Comparison of ENCODE assay signal across 1 cellular context in genomic region chr6:43499028-43499815, GRCh38.
A peak's percentile ranks its signal among the peaks of the same experiment; 100 is the strongest.
TF ChIP-seq lines count a peak whose summit lies in the region.

No MANE protein-coding gene starts in this region.

TF ChIP-seq in HepG2, 621 proteins besides CTCF, POLR2A, EP300 and RAD21 (continued from another document and continues in another):
- TF ChIP-seq TEAD2 (CRISPR knock-in tag; IDR thresholded peaks at IDR 0.05): no peak
- TF ChIP-seq ZNF776 (CRISPR knock-in tag; IDR thresholded peaks at IDR 0.05): peak; percentile 46; the same call in 1 of the 2 replicates
- no peak for TF ChIP-seq ZBTB7A (CRISPR knock-in tag; IDR thresholded peaks at IDR 0.05)
- no peak for TF ChIP-seq NFYC (CRISPR knock-in tag; IDR thresholded peaks at IDR 0.05)
- TF ChIP-seq SIX4 (CRISPR knock-in tag; IDR thresholded peaks at IDR 0.05): no peak
- no peak for TF ChIP-seq ZNF17 (CRISPR knock-in tag; IDR thresholded peaks at IDR 0.05)
- no peak for TF ChIP-seq ZBTB40 (IDR thresholded peaks at IDR 0.05)
- no peak for TF ChIP-seq ZBTB40 (CRISPR knock-in tag; IDR thresholded peaks at IDR 0.05)
- TF ChIP-seq AHR (CRISPR knock-in tag; IDR thresholded peaks at IDR 0.05): no peak
- no peak for TF ChIP-seq MIER3 (CRISPR knock-in tag; IDR thresholded peaks at IDR 0.05; ENCODE audit: borderline replicate concordance)
- TF ChIP-seq NFATC3 (CRISPR knock-in tag; IDR thresholded peaks at IDR 0.05): no peak
- peak; percentile 76 for TF ChIP-seq HNF4A (CRISPR knock-in tag; IDR thresholded peaks at IDR 0.05)
- TF ChIP-seq ZNF687 (CRISPR knock-in tag; IDR thresholded peaks at IDR 0.05): peak; percentile 75
- peak; percentile 49; the same call in 1 of the 2 replicates for TF ChIP-seq ZFY (CRISPR knock-in tag; IDR thresholded peaks at IDR 0.05)
- no peak for TF ChIP-seq KDM4B (CRISPR knock-in tag; IDR thresholded peaks at IDR 0.05)
- TF ChIP-seq NFE2L2 (IDR thresholded peaks at IDR 0.05; ENCODE audit: low read length): no peak
- TF ChIP-seq EEA1 (CRISPR knock-in tag; IDR thresholded peaks at IDR 0.05; ENCODE audit: borderline replicate concordance): 0 out of 2 replicates have a peak, but pooled peaks have one; percentile 12
- TF ChIP-seq HNF1B (CRISPR knock-in tag; IDR thresholded peaks at IDR 0.05): no peak
- TF ChIP-seq RXRA (CRISPR knock-in tag; IDR thresholded peaks at IDR 0.05): no peak
- no peak for TF ChIP-seq ZUFSP (CRISPR knock-in tag; IDR thresholded peaks at IDR 0.05; ENCODE audit: borderline replicate concordance)
- TF ChIP-seq PCBP2 (optimal IDR thresholded peaks at IDR 0.05; ENCODE audit: low read depth, low read length, poor library complexity, severe bottlenecking): no peak
- no peak for TF ChIP-seq ZBTB33 (CRISPR knock-in tag; IDR thresholded peaks at IDR 0.05)
- no peak for TF ChIP-seq XBP1 (CRISPR knock-in tag; IDR thresholded peaks at IDR 0.05)
- TF ChIP-seq ZNF652 (CRISPR knock-in tag; IDR thresholded peaks at IDR 0.05; ENCODE audit: borderline replicate concordance, low read depth): no peak
- no peak for TF ChIP-seq ZNF512B (CRISPR knock-in tag; IDR thresholded peaks at IDR 0.05; ENCODE audit: borderline replicate concordance)
- TF ChIP-seq NCOR1 (IDR thresholded peaks at IDR 0.05; ENCODE audit: borderline replicate concordance, low read length): no peak
- no peak for TF ChIP-seq CREM (IDR thresholded peaks at IDR 0.05)
- TF ChIP-seq CREM (CRISPR knock-in tag; IDR thresholded peaks at IDR 0.05): no peak
- peak; percentile 19; the same call in 1 of the 2 replicates for TF ChIP-seq ZNF274 (CRISPR knock-in tag; IDR thresholded peaks at IDR 0.05)
- no peak for TF ChIP-seq MBNL3 (CRISPR knock-in tag; conservative IDR thresholded peaks at IDR 0.05)
- TF ChIP-seq ZBTB25 (CRISPR knock-in tag; IDR thresholded peaks at IDR 0.05): no peak
- TF ChIP-seq PLSCR1 (CRISPR knock-in tag; IDR thresholded peaks at IDR 0.05; ENCODE audit: borderline replicate concordance): no peak
- TF ChIP-seq RBFOX2 (IDR thresholded peaks at IDR 0.05; ENCODE audit: low read depth, low read length): no peak
- TF ChIP-seq ZNF556 (CRISPR knock-in tag; IDR thresholded peaks at IDR 0.05; ENCODE audit: borderline replicate concordance): peak; percentile 34; the same call in 1 of the 2 replicates
- no peak for TF ChIP-seq BRD4 (CRISPR knock-in tag; IDR thresholded peaks at IDR 0.05)
- TF ChIP-seq TOPORS (CRISPR knock-in tag; IDR thresholded peaks at IDR 0.05): no peak
- 0 out of 2 replicates have a peak, but pooled peaks have one; percentile 55 for TF ChIP-seq ZNF547 (CRISPR knock-in tag; IDR thresholded peaks at IDR 0.05)
